Comparison of ENCODE assay signal across 1 cellular context in genomic region chr13:102724923-102725322, GRCh38.
TF ChIP-seq lines count a peak whose summit lies in the region.

No MANE protein-coding gene starts in this region.

TF ChIP-seq in H1, 55 proteins besides CTCF, POLR2A, EP300 and RAD21:
- no peak for TF ChIP-seq ZNF274 (IDR thresholded peaks at IDR 0.05; ENCODE audit: borderline replicate concordance, extremely low read depth, low read length)
